Comparison of ENCODE assay signal across 11 cellular contexts in genomic region chr5:1882337-1883119, GRCh38. TPM values are rescaled to one million over a fixed set of nuclear protein-coding genes. Genes with fewer than 3 reads are reported as not detected.
A peak's percentile ranks its signal among the peaks of the same experiment; 100 is the strongest.
DNase-seq lines count a peak whose midpoint lies in the region; ATAC-seq and TF ChIP-seq lines count a peak whose summit lies in the region.
"Had no signal": no experiment of that assay in that cellular context is flagged by ENCODE, and none has a peak within 500 bp of the region (broad histone marks: within the 10 kb centered on the region; RNA-seq: fewer than 3 reads in every experiment).

TSS of gene IRX4 (minus strand) at chr5:1882925. CDS start at chr5:1882647, 278 bp downstream.

- peaks cover 8% of the 10 kb centered on the region for H3K27me3 ChIP-seq in CD8-positive, alpha-beta T cell (ENCODE audit: insufficient read depth, low read length)

- TF ChIP-seq CTCF in CD8-positive, alpha-beta T cell (IDR thresholded peaks at IDR 0.05), result no peak
- TF ChIP-seq CTCF in fibroblast of pulmonary artery (IDR thresholded peaks at IDR 0.05; ENCODE audit: low read length, missing control alignments) (no peak), neural crest cell (conservative IDR thresholded peaks at IDR 0.05) (no peak)

- H3K4me3 Mint-ChIP-seq in CD8-positive, alpha-beta T cell, result peak within 1 kb of the TSS; percentile 3
- H3K4me3 Mint-ChIP-seq in neural crest cell, result peak within 1 kb of the TSS; percentile 49
- H3K4me3 Mint-ChIP-seq: HFFc6 had no signal

- POLR2A ChIA-PET in CD8-positive, alpha-beta T cell (lab: Charles Lee), result no interaction called here

- H3K9me3 ChIP-seq in CD8-positive, alpha-beta T cell (ENCODE audit: low read length), result no peaks in the 10 kb centered on the region

- no peaks in the 10 kb centered on the region for H3K4me1 ChIP-seq in CD8-positive, alpha-beta T cell (ENCODE audit: insufficient read depth, low read length)

- intact Hi-C loops in CD8-positive, alpha-beta T cell (cut with DNase I, micrococcal nuclease), result no loop called here

- no peak for DNase-seq in CD8-positive, alpha-beta T cell
- DNase-seq in NCI-H2171 (lab: John Stamatoyannopoulos, UW), result peak; percentile 26
- DNase-seq in fibroblast of pulmonary artery (ENCODE audit: low read depth), result peak; percentile 15
- no peak for DNase-seq in neural crest cell (ENCODE audit: low read depth, low spot score)
- no peak for DNase-seq in activated CD4-positive, CD25-positive, alpha-beta regulatory T cell (lab: John Stamatoyannopoulos, UW)
- DNase-seq in stimulated activated CD4-positive, alpha-beta T cell treated with anti-CD3 and anti-CD28 coated beads, Interleukin-2, amount 100 ng/mL, for 48 hours, result no peak
- DNase-seq: HFFc6, NCI-H1436 had no signal

- peaks cover 34% of the 10 kb centered on the region for H3K27me3 Mint-ChIP-seq in CD8-positive, alpha-beta T cell (ENCODE audit: low read depth)
- H3K27me3 Mint-ChIP-seq in neural crest cell (ENCODE audit: low read depth), result peaks cover 86% of the 10 kb centered on the region

- no peaks in the 10 kb centered on the region for H3K36me3 Mint-ChIP-seq in CD8-positive, alpha-beta T cell
- no peaks in the 10 kb centered on the region for H3K36me3 Mint-ChIP-seq in neural crest cell (ENCODE audit: low read depth)

- H3K4me3 ChIP-seq in CD8-positive, alpha-beta T cell (ENCODE audit: low read depth, low read length), result no peak within 1 kb of the TSS
- H3K4me3 ChIP-seq in fibroblast of pulmonary artery (replicated peaks; ENCODE audit: low read depth, low read length), result no peak within 1 kb of the TSS

- no peak for ATAC-seq in CD8-positive, alpha-beta T cell
- ATAC-seq in GM18867 (IDR thresholded peaks at IDR 0.05; ENCODE audit: unreplicated experiment) (no peak), GM19035 (IDR thresholded peaks at IDR 0.05; ENCODE audit: unreplicated experiment) (no peak)

- no peak within 1 kb of the TSS for H3K27ac ChIP-seq in CD8-positive, alpha-beta T cell (ENCODE audit: low read depth, low read length)

- H3K9me3 Mint-ChIP-seq in CD8-positive, alpha-beta T cell, result no peaks in the 10 kb centered on the region
- no peaks in the 10 kb centered on the region for H3K9me3 Mint-ChIP-seq in neural crest cell
- H3K9me3 Mint-ChIP-seq: HFFc6 had no signal

- no peak within 1 kb of the TSS for H3K27ac Mint-ChIP-seq in CD8-positive, alpha-beta T cell
- H3K27ac Mint-ChIP-seq in neural crest cell (ENCODE audit: unreplicated experiment), result no peak within 1 kb of the TSS
- H3K27ac Mint-ChIP-seq: HFFc6 had no signal

- CTCF ChIA-PET in CD8-positive, alpha-beta T cell (lab: Charles Lee), result no interaction called here

- no peaks in the 10 kb centered on the region for H3K36me3 ChIP-seq in CD8-positive, alpha-beta T cell (ENCODE audit: insufficient read depth, low read length)

- peaks cover 5% of the 10 kb centered on the region for H3K4me1 Mint-ChIP-seq in CD8-positive, alpha-beta T cell (ENCODE audit: low read depth)
- peaks cover 15% of the 10 kb centered on the region for H3K4me1 Mint-ChIP-seq in neural crest cell

RNA-seq across cellular contexts. Expression of gene IRX4, which starts in this region (rescaled TPM):
- not detected for total RNA-seq in CD8-positive, alpha-beta T cell
- 0.28 and 0.77 TPM in 2 replicates for total RNA-seq in neural crest cell
- total RNA-seq: epithelial cell of proximal tubule, HFFc6 had no signal

Comparison
In these comparisons a context has a peak if more than half of its experiments do, and no peak if none do; other contexts are left out.
1. DNase-seq: peak in NCI-H2171 (single experiment) and fibroblast of pulmonary artery (single experiment); none in CD8-positive, alpha-beta T cell (0 of 7), neural crest cell (single experiment), activated CD4-positive, CD25-positive, alpha-beta regulatory T cell (0 of 4) and stimulated activated CD4-positive, alpha-beta T cell treated with anti-CD3 and anti-CD28 coated beads, Interleukin-2, amount 100 ng/mL, for 48 hours (0 of 2).